Comparison of ENCODE assay signal across 1 cellular context in the genomic region with DNA sequence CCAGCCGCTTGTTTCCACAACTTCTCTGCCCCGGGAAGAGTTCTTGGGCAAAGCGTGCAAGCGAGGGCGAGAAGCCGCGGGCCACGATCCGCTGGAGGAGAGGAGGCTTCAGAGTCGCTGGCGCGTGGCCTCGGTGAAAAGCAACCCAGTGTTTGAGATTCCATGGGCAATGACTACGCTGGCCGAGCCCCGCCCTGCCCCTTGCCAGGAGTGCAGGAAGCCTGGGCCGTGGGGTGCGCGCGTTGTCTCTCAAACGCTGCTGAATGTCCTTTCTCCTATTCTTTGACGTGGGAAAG.
TF ChIP-seq lines count a peak whose summit lies in the region.

No MANE protein-coding gene starts in this region.

TF ChIP-seq in IMR-90, 13 proteins besides CTCF, POLR2A, EP300 and RAD21:
- no peak for TF ChIP-seq MAZ (IDR thresholded peaks at IDR 0.05; ENCODE audit: borderline replicate concordance, low read depth, low read length)
